ENCODE assay signal across 8 cellular contexts in the genomic region with DNA sequence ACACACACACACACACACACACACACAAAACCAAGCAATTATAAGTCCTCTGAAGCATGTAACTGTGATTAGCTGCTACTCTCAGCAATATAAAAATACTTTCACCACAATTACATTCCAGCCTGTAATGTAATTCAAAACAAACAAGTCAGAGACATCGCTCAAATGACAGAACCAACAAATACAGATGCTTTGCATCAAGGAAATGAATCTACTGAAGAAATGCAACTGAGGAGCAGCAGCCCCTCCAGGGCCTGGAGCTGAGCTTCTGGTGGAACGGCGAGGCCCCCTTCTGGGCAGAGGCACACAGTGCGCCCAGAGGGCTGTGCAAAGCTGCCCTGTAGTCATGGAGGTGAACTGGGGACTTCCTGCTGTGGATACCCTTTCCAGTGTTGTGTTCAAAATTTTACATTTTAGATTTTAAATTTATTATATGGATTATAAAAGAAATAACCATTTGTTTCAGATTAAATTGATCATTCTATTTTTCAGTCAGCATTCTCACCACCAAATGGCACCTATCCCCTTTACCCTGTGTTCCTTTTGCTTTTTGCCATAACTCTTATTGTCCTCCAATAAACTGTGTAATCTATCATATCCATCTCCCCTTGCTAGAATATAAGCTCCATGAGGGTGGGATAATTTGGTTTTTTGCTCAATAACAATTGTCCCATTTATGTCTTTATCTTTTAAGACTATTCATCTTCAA. TPM values are rescaled to one million over a fixed set of nuclear protein-coding genes. Genes with fewer than 3 reads are reported as not detected.
A peak's percentile ranks its signal among the peaks of the same experiment; 100 is the strongest.
DNase-seq lines count a peak whose midpoint lies in the region; ATAC-seq, FAIRE-seq and TF ChIP-seq lines count a peak whose summit lies in the region.

No MANE protein-coding gene starts in this region.

- no peak for TF ChIP-seq POLR2A in breast epithelium (IDR thresholded peaks at IDR 0.05)

- intact Hi-C loops in breast epithelium (cut with DNase I; ENCODE audit: low total_unique reads) (no loop called here), kidney (cut with DNase I) (loop anchor here (10.0 kb wide), 1 partner anchor 732 kb away; no protein-coding TSS in a partner anchor)

- no peak overlapping the region for H3K4me3 ChIP-seq in AG09309 (ENCODE audit: control insufficient read depth, low read depth, low read length)
- no peak overlapping the region for H3K4me3 ChIP-seq in WERI-Rb-1 (ENCODE audit: low read depth, low read length)
- H3K4me3 ChIP-seq in breast epithelium: no peak overlapping the region
- H3K4me3 ChIP-seq in kidney (ENCODE audit: low read length in 2 of 2): no peak overlapping the region

- H3K9me3 ChIP-seq in WERI-Rb-1 (ENCODE audit: severe bottlenecking): no peaks in the 10 kb centered on the region
- no peaks in the 10 kb centered on the region for H3K9me3 ChIP-seq in breast epithelium
- H3K9me3 ChIP-seq in kidney (ENCODE audit: control insufficient read depth in 1 of 2, low read length in 2 of 2): no peaks in the 10 kb centered on the region

- peak; percentile 99 for ATAC-seq in GM18519 (IDR thresholded peaks at IDR 0.05; ENCODE audit: low FRiP score, unreplicated experiment)
- peak; percentile 100 for ATAC-seq in HG03025 (IDR thresholded peaks at IDR 0.05; ENCODE audit: low FRiP score, unreplicated experiment)

- no peak overlapping the region for H3K9ac ChIP-seq in kidney (ENCODE audit: low read length in 2 of 2)

- TF ChIP-seq CTCF in AG09309 (IDR thresholded peaks at IDR 0.05; ENCODE audit: control insufficient read depth, insufficient read depth, low read depth, low read length, missing control alignments): peak; percentile 99
- peak; percentile 94 for TF ChIP-seq CTCF in WERI-Rb-1 (IDR thresholded peaks at IDR 0.05; ENCODE audit: low read depth, low read length)
- TF ChIP-seq CTCF in breast epithelium (IDR thresholded peaks at IDR 0.05): peak; percentile 66 to 88 (median 84)
- peak; percentile 87 for TF ChIP-seq CTCF in kidney (IDR thresholded peaks at IDR 0.05; ENCODE audit: borderline replicate concordance, extremely low read depth, insufficient read depth)

- H3K36me3 ChIP-seq in WERI-Rb-1 (no peaks in the 10 kb centered on the region), breast epithelium (no peaks in the 10 kb centered on the region), kidney (ENCODE audit: control insufficient read depth in 1 of 2, insufficient read depth in 2 of 2, low read length in 2 of 2) (peaks cover 0 to 3% of the 10 kb centered on the region in 2 donors)

- H3K4me1 ChIP-seq in breast epithelium (no peaks in the 10 kb centered on the region), kidney (ENCODE audit: control insufficient read depth in 1 of 2, insufficient read depth in 1 of 2, low read depth in 1 of 2, low read length in 2 of 2) (no peaks in the 10 kb centered on the region)

- DNase-seq in AG09309 (ENCODE audit: low read depth) (peak; percentile 90), NCI-H2107 treated with DMSO at 0.1 percent for 48 hours (lab: John Stamatoyannopoulos, UW; ENCODE audit: unreplicated experiment) (peak; percentile 42), WERI-Rb-1 (peak; percentile 75), breast epithelium (ENCODE audit: low spot score in 2 of 2) (peak; percentile 31 to 63), kidney (peak; percentile 89)
- peak; percentile 70 for DNase-seq in stimulated activated CD4-positive, alpha-beta T cell treated with anti-CD3 and anti-CD28 coated beads, Interleukin-1b, Interleukin-23, amount 100 ng/mL, for 48 hours

- H3K27me3 ChIP-seq in WERI-Rb-1 (ENCODE audit: insufficient read depth, low read depth, severe bottlenecking) (no peaks in the 10 kb centered on the region), breast epithelium (no peaks in the 10 kb centered on the region)

- peak; percentile 23 for FAIRE-seq in kidney (lab: Jason Lieb, UNC)

- H3K27ac ChIP-seq in WERI-Rb-1: no peak overlapping the region
- no peak overlapping the region for H3K27ac ChIP-seq in breast epithelium
- no peak overlapping the region for H3K27ac ChIP-seq in kidney (ENCODE audit: low read depth in 2 of 2, low read length in 2 of 2)

RNA-seq across cellular contexts. Expression of gene ADAT2, which starts 23.2 kb away (rescaled TPM):
- total RNA-seq in breast epithelium (10 to 100 TPM in 1 of 3 donors, 1 to 10 TPM in 2; 6.9 to 10.2 (median 8.5) TPM), kidney (6.9 TPM)
- polyA plus RNA-seq in kidney (ENCODE audit: insufficient read depth, low read depth, low replicate concordance): 4.6 TPM

RNA-seq across cellular contexts. Expression of gene PEX3, which starts 23.3 kb away (rescaled TPM):
- 10 to 100 TPM; 12.0 to 22.0 (median 20.0) TPM for total RNA-seq in breast epithelium
- 28.6 TPM for total RNA-seq in kidney
- polyA plus RNA-seq in kidney (ENCODE audit: insufficient read depth, low read depth, low replicate concordance): 31.7 TPM
